In genomic region chr3:127458698-127459097, GRCh38 we compare ENCODE assay signal across 9 cellular contexts.
DNase-seq lines count a peak whose midpoint lies in the region; ATAC-seq, FAIRE-seq and TF ChIP-seq lines count a peak whose summit lies in the region.
"Had no signal": no experiment of that assay in that cellular context is flagged by ENCODE, and none has a peak within 500 bp of the region (broad histone marks: within the 10 kb centered on the region; RNA-seq: fewer than 3 reads in every experiment).

No MANE protein-coding gene starts in this region.

- no peaks in the 10 kb centered on the region for H3K79me2 ChIP-seq in MM.1S (ENCODE audit: low read length)
- no peaks in the 10 kb centered on the region for H3K79me2 ChIP-seq in H1 (ENCODE audit: control insufficient read depth in 1 of 2, insufficient read depth in 2 of 2, low read length in 2 of 2)

- H2BK20ac ChIP-seq in H1 (ENCODE audit: low read length), result no peak overlapping the region

- H3K27me3 ChIP-seq in MM.1S (replicated peaks; ENCODE audit: insufficient read depth, low read length) (peaks cover 53% of the 10 kb centered on the region), H1 (replicated peaks in 1 of 4; ENCODE audit: control insufficient read depth in 3 of 4, extremely low read depth in 1 of 4, insufficient read depth in 3 of 4, low read length in 3 of 4) (peaks cover 19 to 41% (median 34%) of the 10 kb centered on the region in 4 experiments)

- H3K36me3 ChIP-seq in MM.1S (replicated peaks; ENCODE audit: insufficient read depth, low read length) (no peaks in the 10 kb centered on the region), H1 (ENCODE audit: control insufficient read depth in 2 of 4, insufficient read depth in 4 of 4, low read length in 3 of 4) (no peaks in the 10 kb centered on the region)

- H4K20me1 ChIP-seq in MM.1S (ENCODE audit: insufficient read depth, low read length) (no peaks in the 10 kb centered on the region), H1 (replicated peaks in 1 of 2; ENCODE audit: control insufficient read depth in 1 of 2, insufficient read depth in 2 of 2, low read length in 2 of 2) (peaks cover 2 to 5% of the 10 kb centered on the region in 2 experiments)

- H2AFZ ChIP-seq in MM.1S (ENCODE audit: low read length) (no peak overlapping the region), H1 (ENCODE audit: low read length) (no peak overlapping the region)

- POLR2A ChIA-PET in H1 (lab: Charles Lee; ENCODE audit: partially characterized antibody), result no interaction called here

- peak; percentile 7 for FAIRE-seq in H1 (lab: Jason Lieb, UNC)

- peak; percentile 4 to 20; a peak in 2 of 4 replicates for TF ChIP-seq RAD21 in H1 (IDR thresholded peaks at IDR 0.05 in 1 of 2, conservative IDR thresholded peaks at IDR 0.05 in 1 of 2; ENCODE audit: low read depth in 2 of 2, low read length in 2 of 2)

- H3K56ac ChIP-seq in H1 (replicated peaks; ENCODE audit: insufficient read length, low read depth, low read length), result no peak overlapping the region

- H4K91ac ChIP-seq in H1 (replicated peaks; ENCODE audit: insufficient read length, low read length), result no peak overlapping the region

- 20% methylated on average over 11 of the region's 11 CpGs; no CpG with 5 or more reads in 1 of the 2 experiments for WGBS in H1 (ENCODE audit: extremely low coverage in 1 of 2, insufficient coverage in 1 of 2, insufficient read length in 1 of 2, insufficient replicate concordance in 2 of 2, low coverage in 1 of 2, low lambda C conversion rate in 2 of 2, missing lambda C conversion rate in 1 of 2), 2 experiments

- H3K9me3 ChIP-seq in MM.1S (replicated peaks; ENCODE audit: insufficient read depth, low read length), result no peaks in the 10 kb centered on the region
- no peaks in the 10 kb centered on the region for H3K9me3 ChIP-seq in H1 (ENCODE audit: insufficient read depth in 2 of 2, low read depth in 1 of 2, low read length in 1 of 2)

- no peak for TF ChIP-seq CTCF in MM.1S (IDR thresholded peaks at IDR 0.05; ENCODE audit: low read length)
- TF ChIP-seq CTCF in H1 (IDR thresholded peaks at IDR 0.05; ENCODE audit: control extremely low read depth in 1 of 3, insufficient read depth in 1 of 3, low read depth in 1 of 3, low read length in 3 of 3), result no peak
- no peak for TF ChIP-seq CTCF in omental fat pad (IDR thresholded peaks at IDR 0.05)

- no peak for ATAC-seq in omental fat pad (ENCODE audit: low FRiP score)
- ATAC-seq: naive thymus-derived CD4-positive, alpha-beta T cell had no signal

- no peak overlapping the region for H2BK12ac ChIP-seq in H1 (ENCODE audit: low read depth, low read length)

- H3K4me3 ChIP-seq in MM.1S (ENCODE audit: low read length), result no peak overlapping the region
- no peak overlapping the region for H3K4me3 ChIP-seq in H1 (ENCODE audit: extremely low read depth in 1 of 4, insufficient read depth in 2 of 4, low read depth in 3 of 4, low read length in 4 of 4)

- H3K14ac ChIP-seq in H1 (ENCODE audit: insufficient read length), result no peak overlapping the region

- H2AK5ac ChIP-seq in H1 (ENCODE audit: low read depth, low read length), result no peak overlapping the region

- no peak overlapping the region for H2BK120ac ChIP-seq in H1 (replicated peaks; ENCODE audit: low read depth, low read length)

- no peak overlapping the region for H3K27ac ChIP-seq in MM.1S (ENCODE audit: low read length)
- H3K27ac ChIP-seq in H1 (ENCODE audit: low read depth, low read length), result no peak overlapping the region

- no peaks in the 10 kb centered on the region for H3K79me1 ChIP-seq in H1 (ENCODE audit: low read depth, low read length)

- no peak overlapping the region for H2BK15ac ChIP-seq in H1 (ENCODE audit: low read length)

- no peak for TF ChIP-seq EP300 in H1 (IDR thresholded peaks at IDR 0.05; ENCODE audit: borderline replicate concordance in 1 of 2, low read depth in 2 of 2, low read length in 2 of 2)

- H3K4me2 ChIP-seq in MM.1S (ENCODE audit: low read depth, low read length) (no peak overlapping the region), H1 (ENCODE audit: insufficient read depth in 1 of 2, low read depth in 2 of 2, low read length in 2 of 2) (no peak overlapping the region)

- no peak overlapping the region for H3K4ac ChIP-seq in H1 (replicated peaks; ENCODE audit: insufficient read length, low read depth, low read length)

- H3K4me1 ChIP-seq in MM.1S (ENCODE audit: low read length) (no peaks in the 10 kb centered on the region; the same call in 1 of the 2 replicates), H1 (replicated peaks in 1 of 4; ENCODE audit: control insufficient read depth in 3 of 4, insufficient read depth in 4 of 4, low read length in 3 of 4) (peaks cover 2 to 15% (median 8%) of the 10 kb centered on the region in 4 experiments; a peak in 5 of 7 replicates)

- H4K5ac ChIP-seq in H1 (ENCODE audit: insufficient read length, low read depth, low read length), result no peak overlapping the region

- no peak for TF ChIP-seq POLR2A in H1 (IDR thresholded peaks at IDR 0.05; ENCODE audit: control extremely low read depth in 1 of 2, low read depth in 2 of 2, low read length in 2 of 2)

- H4K8ac ChIP-seq in H1 (ENCODE audit: extremely low read depth, insufficient read depth, low read length), result no peak overlapping the region

- peak; percentile 69 for DNase-seq in activated CD8-positive, alpha-beta memory T cell treated with anti-CD3 and anti-CD28 coated beads, Interleukin-2, amount 50 U/mL, for 48 hours
- no peak for DNase-seq in activated CD8-positive, alpha-beta memory T cell treated with anti-CD3 and anti-CD28 coated beads, Interleukin-2, amount 50 U/mL, for 4 hours
- DNase-seq in MM.1S (peak; percentile 26), H1 (ENCODE audit: low read depth in 1 of 2, low spot score in 2 of 2) (peak in 1 of 2 experiments; percentile 92), retina (peak; percentile 85), glomerular visceral epithelial cell (ENCODE audit: extremely low spot score) (no peak), omental fat pad (ENCODE audit: low spot score) (no peak), SKM-1 (lab: John Stamatoyannopoulos, UW; ENCODE audit: unreplicated experiment) (no peak)

- H3K9me2 ChIP-seq in MM.1S (replicated peaks; ENCODE audit: insufficient read depth, low read length), result no peaks in the 10 kb centered on the region

- H3K23me2 ChIP-seq in H1 (ENCODE audit: low read depth, low read length), result peaks cover 11% of the 10 kb centered on the region; the same call in 1 of the 2 replicates

- no peak overlapping the region for H3K18ac ChIP-seq in H1 (ENCODE audit: extremely low read depth, low read length)

- no peak overlapping the region for H2BK5ac ChIP-seq in H1 (ENCODE audit: low read depth, low read length)

- no peak overlapping the region for H3K9ac ChIP-seq in MM.1S (ENCODE audit: low read length)
- no peak overlapping the region for H3K9ac ChIP-seq in H1 (replicated peaks in 1 of 4; ENCODE audit: extremely low read depth in 1 of 4, low read depth in 3 of 4, low read length in 3 of 4)

- H3K23ac ChIP-seq in H1 (ENCODE audit: insufficient read length), result no peak overlapping the region

- CTCF ChIA-PET in H1 (lab: Charles Lee; ENCODE audit: partially characterized antibody), result interaction anchor here (0.7 to 5.5 kb wide), 9 partner anchors 12 to 485 kb away, joined by 3 to 74 read pairs (median 3); no protein-coding TSS in a partner anchor

- H3F3A ChIP-seq in MM.1S (ENCODE audit: insufficient read depth, low read length), result no peaks in the 10 kb centered on the region

TF ChIP-seq in H1, 55 proteins besides CTCF, POLR2A, EP300 and RAD21:
- TF ChIP-seq CHD1 (IDR thresholded peaks at IDR 0.05; ENCODE audit: low read depth, low read length), result no peak
- TF ChIP-seq GTF2F1 (IDR thresholded peaks at IDR 0.05; ENCODE audit: borderline replicate concordance, low read depth, low read length), result no peak
- TF ChIP-seq SIN3A (conservative IDR thresholded peaks at IDR 0.05 in 1 of 2, IDR thresholded peaks at IDR 0.05 in 1 of 2; ENCODE audit: low read depth in 1 of 2, low read length in 2 of 2), result peak; percentile 91 to 94
- TF ChIP-seq RNF2 (IDR thresholded peaks at IDR 0.05; ENCODE audit: borderline replicate concordance, low read depth, low read length, missing control alignments, poor library complexity, severe bottlenecking), result no peak
- TF ChIP-seq, protein P1, sequence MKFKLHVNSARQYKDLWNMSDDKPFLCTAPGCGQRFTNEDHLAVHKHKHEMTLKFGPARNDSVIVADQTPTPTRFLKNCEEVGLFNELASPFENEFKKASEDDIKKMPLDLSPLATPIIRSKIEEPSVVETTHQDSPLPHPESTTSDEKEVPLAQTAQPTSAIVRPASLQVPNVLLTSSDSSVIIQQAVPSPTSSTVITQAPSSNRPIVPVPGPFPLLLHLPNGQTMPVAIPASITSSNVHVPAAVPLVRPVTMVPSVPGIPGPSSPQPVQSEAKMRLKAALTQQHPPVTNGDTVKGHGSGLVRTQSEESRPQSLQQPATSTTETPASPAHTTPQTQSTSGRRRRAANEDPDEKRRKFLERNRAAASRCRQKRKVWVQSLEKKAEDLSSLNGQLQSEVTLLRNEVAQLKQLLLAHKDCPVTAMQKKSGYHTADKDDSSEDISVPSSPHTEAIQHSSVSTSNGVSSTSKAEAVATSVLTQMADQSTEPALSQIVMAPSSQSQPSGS (IDR thresholded peaks at IDR 0.05; ENCODE audit: low read length), result no peak
- TF ChIP-seq BRCA1 (IDR thresholded peaks at IDR 0.05; ENCODE audit: low read depth, low read length), result no peak
- TF ChIP-seq USF2 (IDR thresholded peaks at IDR 0.05; ENCODE audit: low read length), result no peak
- no peak for TF ChIP-seq SRF (IDR thresholded peaks at IDR 0.05; ENCODE audit: low read depth, low read length)
- TF ChIP-seq CTBP2 (IDR thresholded peaks at IDR 0.05; ENCODE audit: borderline replicate concordance, insufficient read depth, insufficient read length, low read length), result peak; percentile 48
- no peak for TF ChIP-seq KDM5A (IDR thresholded peaks at IDR 0.05; ENCODE audit: low read length)
- TF ChIP-seq ATF3 (IDR thresholded peaks at IDR 0.05; ENCODE audit: insufficient read depth, low read depth, low read length), result no peak
- no peak; a peak in 1 of 4 replicates for TF ChIP-seq HDAC2 (IDR thresholded peaks at IDR 0.05; ENCODE audit: borderline replicate concordance in 1 of 2, low read depth in 2 of 2, low read length in 2 of 2)
- no peak for TF ChIP-seq EGR1 (IDR thresholded peaks at IDR 0.05; ENCODE audit: borderline replicate concordance, low read depth, low read length)
TF ChIP-seq in H1: peak in this region for 2.

Comparison
In these comparisons a context has a peak if more than half of its experiments do, and no peak if none do; other contexts are left out.
1. DNase-seq: peak in activated CD8-positive, alpha-beta memory T cell treated with anti-CD3 and anti-CD28 coated beads, Interleukin-2, amount 50 U/mL, for 48 hours (single experiment), MM.1S (single experiment) and retina (single experiment); none in activated CD8-positive, alpha-beta memory T cell treated with anti-CD3 and anti-CD28 coated beads, Interleukin-2, amount 50 U/mL, for 4 hours (single experiment), glomerular visceral epithelial cell (single experiment), omental fat pad (single experiment) and SKM-1 (single experiment).